ENCODE assay signal across 27 cellular contexts in the genomic region with DNA sequence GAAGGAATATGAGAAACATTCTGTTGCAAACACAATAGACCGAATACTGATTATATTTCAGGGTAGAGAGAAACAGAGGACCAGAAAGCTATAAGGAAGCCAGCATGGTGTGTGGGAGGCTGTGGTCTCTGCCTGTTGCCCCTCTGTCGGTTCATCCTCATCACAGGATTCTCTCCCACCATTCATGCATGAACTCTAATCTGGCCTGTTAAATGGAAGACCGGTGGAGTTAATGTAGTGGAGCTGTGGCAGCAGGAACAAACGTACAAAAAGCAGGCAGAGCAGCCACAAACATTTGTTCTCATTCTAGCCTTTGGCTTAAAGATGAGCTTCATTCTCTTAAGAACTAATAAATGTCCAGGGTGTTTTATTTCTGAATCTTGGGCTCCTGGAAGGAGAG.
A peak's percentile ranks its signal among the peaks of the same experiment; 100 is the strongest.
DNase-seq lines count a peak whose midpoint lies in the region; ATAC-seq, FAIRE-seq and TF ChIP-seq lines count a peak whose summit lies in the region.
"Had no signal": no experiment of that assay in that cellular context is flagged by ENCODE, and none has a peak within 500 bp of the region (broad histone marks: within the 10 kb centered on the region; RNA-seq: fewer than 3 reads in every experiment).

No MANE protein-coding gene starts in this region.

- in situ Hi-C loops in G401 (cut with HindIII; ENCODE audit: low sequenced_read_pairs) = no loop called here

- no peak overlapping the region for H3K4me2 ChIP-seq in H1 (ENCODE audit: insufficient read depth in 1 of 2, low read depth in 2 of 2, low read length in 2 of 2)

- no peak for TF ChIP-seq RAD21 in H1 (IDR thresholded peaks at IDR 0.05 in 1 of 2, conservative IDR thresholded peaks at IDR 0.05 in 1 of 2; ENCODE audit: low read depth in 2 of 2, low read length in 2 of 2)

- H3K9me3 Mint-ChIP-seq in activated CD4-positive, alpha-beta T cell treated with anti-CD3 and anti-CD28 coated beads, Interleukin-2, amount 10 ng/mL, durations not matched to agents 7 days and 5 days = no peaks in the 10 kb centered on the region
- H3K9me3 Mint-ChIP-seq: CD8-positive, alpha-beta T cell had no signal

- H3K23me2 ChIP-seq in H1 (ENCODE audit: low read depth, low read length) = no peaks in the 10 kb centered on the region

- TF ChIP-seq CTCF in H1 (IDR thresholded peaks at IDR 0.05; ENCODE audit: control extremely low read depth in 1 of 3, insufficient read depth in 1 of 3, low read depth in 1 of 3, low read length in 3 of 3) = no peak

- no peaks in the 10 kb centered on the region for H3K36me3 ChIP-seq in H1 (ENCODE audit: control insufficient read depth in 2 of 4, insufficient read depth in 4 of 4, low read length in 3 of 4)
- H3K36me3 ChIP-seq in muscle layer of colon (ENCODE audit: insufficient read depth, low read length) = no peaks in the 10 kb centered on the region
- H3K36me3 ChIP-seq: Peyer's patch, thoracic aorta had no signal

- H3K4me3 ChIP-seq in H1 (ENCODE audit: extremely low read depth in 1 of 4, insufficient read depth in 2 of 4, low read depth in 3 of 4, low read length in 4 of 4) = no peak overlapping the region
- no peak overlapping the region for H3K4me3 ChIP-seq in muscle layer of colon (ENCODE audit: low read depth in 1 of 2, low read length in 2 of 2)
- H3K4me3 ChIP-seq: Peyer's patch, thoracic aorta had no signal

- H3K9me3 ChIP-seq in H1 (ENCODE audit: insufficient read depth in 2 of 2, low read depth in 1 of 2, low read length in 1 of 2) (no peaks in the 10 kb centered on the region; a peak in 1 of 4 replicates), muscle layer of colon (ENCODE audit: low read length) (no peaks in the 10 kb centered on the region)
- H3K9me3 ChIP-seq: Peyer's patch, thoracic aorta had no signal

- no peak overlapping the region for H3K27ac ChIP-seq in H1 (ENCODE audit: low read depth, low read length)
- H3K27ac ChIP-seq in muscle layer of colon (ENCODE audit: low read depth, low read length) = peak overlapping the region; percentile 71
- H3K27ac ChIP-seq: Peyer's patch, thoracic aorta had no signal

- H3K27me3 Mint-ChIP-seq in activated CD4-positive, alpha-beta T cell treated with anti-CD3 and anti-CD28 coated beads, Interleukin-2, amount 10 ng/mL, durations not matched to agents 7 days and 5 days = no peaks in the 10 kb centered on the region
- H3K27me3 Mint-ChIP-seq: activated naive CD4-positive, alpha-beta T cell treated with anti-CD3 and anti-CD28 coated beads, Interleukin-2, amount 10 ng/mL, durations not matched to agents 7 days and 5 days had no signal

- WGBS in H1 (ENCODE audit: extremely low coverage in 1 of 2, insufficient coverage in 1 of 2, insufficient read length in 1 of 2, insufficient replicate concordance in 2 of 2, low coverage in 1 of 2, low lambda C conversion rate in 2 of 2, missing lambda C conversion rate in 1 of 2), 2 experiments = 86% methylated on average over 4 of the region's 4 CpGs; no CpG with 5 or more reads in 1 of the 2 experiments

- no peak overlapping the region for H3K56ac ChIP-seq in H1 (replicated peaks; ENCODE audit: insufficient read length, low read depth, low read length)

- ATAC-seq in HG02884 (IDR thresholded peaks at IDR 0.05; ENCODE audit: unreplicated experiment) (no peak), GM21390 (IDR thresholded peaks at IDR 0.05; ENCODE audit: unreplicated experiment) (no peak)
- ATAC-seq: activated T-cell treated with anti-CD3 and anti-CD28 coated beads, Interleukin-2, amount 50 U/mL, for 72 hours; CD8-positive, alpha-beta T cell; left ventricle myocardium superior; stimulated activated naive CD8-positive, alpha-beta T cell treated with anti-CD3 and anti-CD28 coated beads, Interleukin-15, Interleukin-2, amounts not matched to agents 100 U/mL and 50 U/mL, for 24 hours; WTC11 had no signal

- H3K14ac ChIP-seq in H1 (ENCODE audit: insufficient read length) = no peak overlapping the region

- no peak overlapping the region for H3K4ac ChIP-seq in H1 (replicated peaks; ENCODE audit: insufficient read length, low read depth, low read length)

- H3K27me3 ChIP-seq in H1 (replicated peaks in 1 of 4; ENCODE audit: control insufficient read depth in 3 of 4, extremely low read depth in 1 of 4, insufficient read depth in 3 of 4, low read length in 3 of 4) = no peaks in the 10 kb centered on the region
- H3K27me3 ChIP-seq in muscle layer of colon (ENCODE audit: control insufficient read depth in 1 of 2, insufficient read depth in 2 of 2, low read length in 2 of 2) = no peaks in the 10 kb centered on the region
- H3K27me3 ChIP-seq: Peyer's patch had no signal

- no peak for TF ChIP-seq EP300 in H1 (IDR thresholded peaks at IDR 0.05; ENCODE audit: borderline replicate concordance in 1 of 2, low read depth in 2 of 2, low read length in 2 of 2)

- CTCF ChIA-PET in H1 (lab: Charles Lee; ENCODE audit: partially characterized antibody) = interaction anchor here (0.6 to 1.5 kb wide), 3 partner anchors 11 to 802 kb away, joined by 3 to 4 read pairs (median 3); no protein-coding TSS in a partner anchor
- CTCF ChIA-PET in activated CD4-positive, alpha-beta T cell treated with anti-CD3 and anti-CD28 coated beads, Interleukin-2, amount 10 ng/mL, durations not matched to agents 7 days and 5 days (lab: Charles Lee) = no interaction called here

- FAIRE-seq in H1 (lab: Jason Lieb, UNC) = no peak
- FAIRE-seq: colon had no signal

- H2AK5ac ChIP-seq in H1 (ENCODE audit: low read depth, low read length) = no peak overlapping the region

- H3K4me1 Mint-ChIP-seq in activated CD4-positive, alpha-beta T cell treated with anti-CD3 and anti-CD28 coated beads, Interleukin-2, amount 10 ng/mL, durations not matched to agents 7 days and 5 days = no peaks in the 10 kb centered on the region
- H3K4me1 Mint-ChIP-seq: activated naive CD4-positive, alpha-beta T cell treated with anti-CD3 and anti-CD28 coated beads, Interleukin-2, amount 10 ng/mL, durations not matched to agents 7 days and 5 days; B cell had no signal

- H3K23ac ChIP-seq in H1 (ENCODE audit: insufficient read length) = no peak overlapping the region

- no peaks in the 10 kb centered on the region for H3K79me1 ChIP-seq in H1 (ENCODE audit: low read depth, low read length)

- H4K91ac ChIP-seq in H1 (replicated peaks; ENCODE audit: insufficient read length, low read length) = no peak overlapping the region

- peak; percentile 58 for DNase-seq in G401 (ENCODE audit: low spot score)
- no peak for DNase-seq in H1 (ENCODE audit: low read depth in 1 of 2, low spot score in 2 of 2)
- DNase-seq in renal cortical epithelial cell (ENCODE audit: low read depth) = peak; percentile 52
- DNase-seq in activated CD4-positive, alpha-beta T cell treated with anti-CD3 and anti-CD28 coated beads, Interleukin-2, amount 10 ng/mL, durations not matched to agents 7 days and 5 days = no peak
- DNase-seq in activated gamma-delta T cell treated with Interleukin-2 at 50 U/mL for 16 hours = no peak
- DNase-seq: activated CD4-positive, alpha-beta T cell treated with anti-CD3 and anti-CD28 coated beads, Interleukin-2, amount 50 U/mL, for 1 hour; activated naive CD4-positive, alpha-beta T cell treated with anti-CD3 and anti-CD28 coated beads, Interleukin-2, amount 10 ng/mL, durations not matched to agents 7 days and 5 days; activated T-cell treated with anti-CD3 and anti-CD28 coated beads, Interleukin-2, amount 50 U/mL, for 72 hours; DMS153; effector CD4-positive, alpha-beta T cell; foreskin melanocyte; left ventricle myocardium superior; midbrain; NCI-H187; NCI-H526 treated with DMSO at 0.1 percent for 48 hours; Peyer's patch; SHP77 treated with DMSO at 0.1 percent for 48 hours; stimulated activated naive CD8-positive, alpha-beta T cell treated with anti-CD3 and anti-CD28 coated beads, Interleukin-15, Interleukin-2, amounts not matched to agents 100 U/mL and 50 U/mL, for 24 hours; T-helper 9 cell had no signal

- H3K36me3 Mint-ChIP-seq in activated CD4-positive, alpha-beta T cell treated with anti-CD3 and anti-CD28 coated beads, Interleukin-2, amount 10 ng/mL, durations not matched to agents 7 days and 5 days (ENCODE audit: low read depth) = no peaks in the 10 kb centered on the region
- H3K36me3 Mint-ChIP-seq: activated naive CD4-positive, alpha-beta T cell treated with anti-CD3 and anti-CD28 coated beads, Interleukin-2, amount 10 ng/mL, durations not matched to agents 7 days and 5 days; CD8-positive, alpha-beta T cell had no signal

- H3K79me2 ChIP-seq in H1 (ENCODE audit: control insufficient read depth in 1 of 2, insufficient read depth in 2 of 2, low read length in 2 of 2) = no peaks in the 10 kb centered on the region

- no peak overlapping the region for H2BK120ac ChIP-seq in H1 (replicated peaks; ENCODE audit: low read depth, low read length)

- no peak overlapping the region for H3K18ac ChIP-seq in H1 (ENCODE audit: extremely low read depth, low read length)

- no peak overlapping the region for H3K4me3 Mint-ChIP-seq in activated CD4-positive, alpha-beta T cell treated with anti-CD3 and anti-CD28 coated beads, Interleukin-2, amount 10 ng/mL, durations not matched to agents 7 days and 5 days
- H3K4me3 Mint-ChIP-seq: activated naive CD4-positive, alpha-beta T cell treated with anti-CD3 and anti-CD28 coated beads, Interleukin-2, amount 10 ng/mL, durations not matched to agents 7 days and 5 days; activated T-cell treated with anti-CD3 and anti-CD28 coated beads, Interleukin-2, amount 50 U/mL, for 72 hours; B cell; CD8-positive, alpha-beta T cell; WTC11 had no signal

- H2AFZ ChIP-seq in H1 (ENCODE audit: low read length) = no peak overlapping the region

- H3K9ac ChIP-seq in H1 (replicated peaks in 1 of 4; ENCODE audit: extremely low read depth in 1 of 4, low read depth in 3 of 4, low read length in 3 of 4) = no peak overlapping the region
- H3K9ac ChIP-seq in muscle layer of colon (ENCODE audit: low read length) = no peak overlapping the region

- 0 out of 2 replicates have a peak overlapping the region, but pooled peaks have one; percentile 22 for H2BK15ac ChIP-seq in H1 (ENCODE audit: low read length)

- H2BK12ac ChIP-seq in H1 (ENCODE audit: low read depth, low read length) = no peak overlapping the region

- no peak overlapping the region for H2BK5ac ChIP-seq in H1 (ENCODE audit: low read depth, low read length)

- no peak overlapping the region for H4K8ac ChIP-seq in H1 (ENCODE audit: extremely low read depth, insufficient read depth, low read length)

- H4K20me1 ChIP-seq in H1 (replicated peaks in 1 of 2; ENCODE audit: control insufficient read depth in 1 of 2, insufficient read depth in 2 of 2, low read length in 2 of 2) = no peaks in the 10 kb centered on the region

- H3K27ac Mint-ChIP-seq in activated CD4-positive, alpha-beta T cell treated with anti-CD3 and anti-CD28 coated beads, Interleukin-2, amount 10 ng/mL, durations not matched to agents 7 days and 5 days = no peak overlapping the region
- H3K27ac Mint-ChIP-seq: activated naive CD4-positive, alpha-beta T cell treated with anti-CD3 and anti-CD28 coated beads, Interleukin-2, amount 10 ng/mL, durations not matched to agents 7 days and 5 days; activated T-cell treated with anti-CD3 and anti-CD28 coated beads, Interleukin-2, amount 50 U/mL, for 72 hours; B cell; CD8-positive, alpha-beta T cell; WTC11 had no signal

- POLR2A ChIA-PET in H1 (lab: Charles Lee; ENCODE audit: partially characterized antibody) = no interaction called here
- POLR2A ChIA-PET in activated CD4-positive, alpha-beta T cell treated with anti-CD3 and anti-CD28 coated beads, Interleukin-2, amount 10 ng/mL, durations not matched to agents 7 days and 5 days (lab: Charles Lee) = no interaction called here

- H2BK20ac ChIP-seq in H1 (ENCODE audit: low read length) = no peak overlapping the region

- H3K4me1 ChIP-seq in H1 (replicated peaks in 1 of 4; ENCODE audit: control insufficient read depth in 3 of 4, insufficient read depth in 4 of 4, low read length in 3 of 4) (peaks cover 0 to 9% (median 3%) of the 10 kb centered on the region in 4 experiments; a peak in 4 of 7 replicates), muscle layer of colon (ENCODE audit: insufficient read depth, low read length) (peaks cover 79% of the 10 kb centered on the region)

- no peak for TF ChIP-seq POLR2A in H1 (IDR thresholded peaks at IDR 0.05; ENCODE audit: control extremely low read depth in 1 of 2, low read depth in 2 of 2, low read length in 2 of 2)

- no peak overlapping the region for H4K5ac ChIP-seq in H1 (ENCODE audit: insufficient read length, low read depth, low read length)

Comparison
In these comparisons a context has a peak if more than half of its experiments do, and no peak if none do; other contexts are left out.
1. DNase-seq: peak in G401 (single experiment) and renal cortical epithelial cell (single experiment); none in H1 (0 of 2), activated CD4-positive, alpha-beta T cell treated with anti-CD3 and anti-CD28 coated beads, Interleukin-2, amount 10 ng/mL, durations not matched to agents 7 days and 5 days (single experiment) and activated gamma-delta T cell treated with Interleukin-2 at 50 U/mL for 16 hours (single experiment).